ENCODE assay signal across 16 cellular contexts in the genomic region with DNA sequence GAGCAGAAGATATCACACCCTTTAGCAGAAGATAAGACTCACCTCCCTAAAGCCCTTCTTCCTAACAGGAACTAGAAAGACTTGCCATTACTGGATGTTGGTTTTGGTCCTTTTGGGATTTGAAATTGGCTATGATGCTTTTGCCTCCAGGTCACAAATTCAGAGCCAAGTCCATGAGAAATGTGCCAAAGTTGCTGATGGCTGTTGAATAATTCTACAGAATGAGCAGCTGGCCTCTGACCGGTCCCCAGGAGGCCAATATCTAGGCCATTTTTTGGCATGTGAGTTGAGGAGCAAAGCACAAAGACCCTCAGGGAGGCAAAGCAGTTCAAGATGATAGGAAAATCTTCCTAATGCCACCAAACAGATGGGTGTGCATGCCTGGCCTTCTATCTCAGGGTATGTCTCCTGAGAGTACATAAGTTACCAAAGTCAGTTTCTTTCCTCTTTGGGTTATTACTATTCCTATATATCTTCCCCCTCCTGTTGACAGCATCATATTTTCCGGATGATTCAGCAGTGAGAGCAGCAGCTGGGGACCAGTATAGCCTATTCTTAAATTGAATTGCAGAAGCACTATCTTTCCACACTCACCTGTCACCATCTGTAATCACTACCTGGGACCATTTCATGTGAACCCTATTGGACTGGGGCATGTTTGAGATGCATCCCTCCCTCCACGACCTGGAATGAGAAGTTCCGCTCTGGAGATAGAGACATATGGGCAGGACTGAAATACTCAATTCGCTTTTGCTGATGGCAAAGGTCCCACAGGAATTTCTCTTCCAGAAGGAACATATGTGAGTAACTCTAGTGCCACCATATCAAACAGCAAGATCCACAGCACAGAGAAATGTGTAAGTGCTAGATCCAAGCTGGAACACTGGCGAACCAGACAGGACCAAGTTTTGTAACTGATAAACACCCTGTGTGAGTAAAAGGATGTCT. TPM values are rescaled to one million over a fixed set of nuclear protein-coding genes. Genes with fewer than 3 reads are reported as not detected.
DNase-seq lines count a peak whose midpoint lies in the region; ATAC-seq, FAIRE-seq and TF ChIP-seq lines count a peak whose summit lies in the region.
"Had no signal": no experiment of that assay in that cellular context is flagged by ENCODE, and none has a peak within 500 bp of the region (broad histone marks: within the 10 kb centered on the region; RNA-seq: fewer than 3 reads in every experiment).

No MANE protein-coding gene starts in this region.

- H2BK5ac ChIP-seq in H1 (ENCODE audit: low read depth, low read length), result no peak overlapping the region

- H3K14ac ChIP-seq in H1 (ENCODE audit: insufficient read length), result no peak overlapping the region

- H4K5ac ChIP-seq in H1 (ENCODE audit: insufficient read length, low read depth, low read length), result no peak overlapping the region

- no peaks in the 10 kb centered on the region for H4K20me1 ChIP-seq in H1 (replicated peaks in 1 of 2; ENCODE audit: control insufficient read depth in 1 of 2, insufficient read depth in 2 of 2, low read length in 2 of 2)

- no peaks in the 10 kb centered on the region for H3K9me3 ChIP-seq in H1 (ENCODE audit: insufficient read depth in 2 of 2, low read depth in 1 of 2, low read length in 1 of 2)
- H3K9me3 ChIP-seq: gastroesophageal sphincter, upper lobe of right lung had no signal

- H2BK12ac ChIP-seq in H1 (ENCODE audit: low read depth, low read length), result no peak overlapping the region

- H3K27ac ChIP-seq in H1 (ENCODE audit: low read depth, low read length) (no peak overlapping the region), temporal lobe (ENCODE audit: low read depth, low read length) (peak overlapping the region; percentile 23)
- H3K27ac ChIP-seq: gastroesophageal sphincter, upper lobe of right lung had no signal

- in situ Hi-C loops in KBM-7 (cut with MboI; ENCODE audit: low pct_unique_long_range_greater_than_20kb, low sequenced_read_pairs), result no loop called here

- no peak overlapping the region for H3K4me3 ChIP-seq in H1 (ENCODE audit: extremely low read depth in 1 of 4, insufficient read depth in 2 of 4, low read depth in 3 of 4, low read length in 4 of 4)
- H3K4me3 ChIP-seq: gastroesophageal sphincter, upper lobe of right lung had no signal

- no peaks in the 10 kb centered on the region for H3K79me2 ChIP-seq in H1 (ENCODE audit: control insufficient read depth in 1 of 2, insufficient read depth in 2 of 2, low read length in 2 of 2)

- no peak overlapping the region for H3K23ac ChIP-seq in H1 (ENCODE audit: insufficient read length)

- no peak overlapping the region for H2BK20ac ChIP-seq in H1 (ENCODE audit: low read length)

- ATAC-seq in HG03342 (IDR thresholded peaks at IDR 0.05; ENCODE audit: unreplicated experiment), result no peak
- ATAC-seq: effector memory CD8-positive, alpha-beta T cell; gastroesophageal sphincter; HepG2; right cardiac atrium; upper lobe of right lung had no signal

- no peaks in the 10 kb centered on the region for H3K79me1 ChIP-seq in H1 (ENCODE audit: low read depth, low read length)

- H3K9ac ChIP-seq in H1 (replicated peaks in 1 of 4; ENCODE audit: extremely low read depth in 1 of 4, low read depth in 3 of 4, low read length in 3 of 4), result no peak overlapping the region

- no peak for TF ChIP-seq EP300 in H1 (IDR thresholded peaks at IDR 0.05; ENCODE audit: borderline replicate concordance in 1 of 2, low read depth in 2 of 2, low read length in 2 of 2)

- no peak for TF ChIP-seq RAD21 in H1 (IDR thresholded peaks at IDR 0.05 in 1 of 2, conservative IDR thresholded peaks at IDR 0.05 in 1 of 2; ENCODE audit: low read depth in 2 of 2, low read length in 2 of 2)

- TF ChIP-seq POLR2A in H1 (IDR thresholded peaks at IDR 0.05; ENCODE audit: control extremely low read depth in 1 of 2, low read depth in 2 of 2, low read length in 2 of 2), result no peak

- H3K4ac ChIP-seq in H1 (replicated peaks; ENCODE audit: insufficient read length, low read depth, low read length), result no peak overlapping the region

- FAIRE-seq in H1 (lab: Jason Lieb, UNC), result no peak
- FAIRE-seq: HepG2 had no signal

- no peaks in the 10 kb centered on the region for H3K23me2 ChIP-seq in H1 (ENCODE audit: low read depth, low read length)

- H3K4me2 ChIP-seq in H1 (ENCODE audit: insufficient read depth in 1 of 2, low read depth in 2 of 2, low read length in 2 of 2), result no peak overlapping the region

- whole genome bisulfite sequencing in H1 (ENCODE audit: extremely low coverage in 1 of 2, insufficient coverage in 1 of 2, insufficient read length in 1 of 2, insufficient replicate concordance in 2 of 2, low coverage in 1 of 2, low lambda C conversion rate in 2 of 2, missing lambda C conversion rate in 1 of 2), 2 experiments, result 94% methylated on average over 6 of the region's 6 CpGs; no CpG with 5 or more reads in 1 of the 2 experiments

- H4K8ac ChIP-seq in H1 (ENCODE audit: extremely low read depth, insufficient read depth, low read length), result no peak overlapping the region

- H3K56ac ChIP-seq in H1 (replicated peaks; ENCODE audit: insufficient read length, low read depth, low read length), result no peak overlapping the region

- POLR2A ChIA-PET in H1 (lab: Charles Lee; ENCODE audit: partially characterized antibody), result no interaction called here

- no peaks in the 10 kb centered on the region for H3K27me3 ChIP-seq in H1 (replicated peaks in 1 of 4; ENCODE audit: control insufficient read depth in 3 of 4, extremely low read depth in 1 of 4, insufficient read depth in 3 of 4, low read length in 3 of 4)
- H3K27me3 ChIP-seq: gastroesophageal sphincter, upper lobe of right lung had no signal

- peak; percentile 1 for DNase-seq in stimulated activated CD4-positive, alpha-beta T cell treated with anti-CD3 and anti-CD28 coated beads, Interleukin-2, amount 100 ng/mL, for 4 hours (ENCODE audit: low read depth)
- no peak for DNase-seq in stimulated activated CD4-positive, alpha-beta T cell treated with anti-CD3 and anti-CD28 coated beads, Interleukin-4, amount 100 ng/mL, for 24 hours
- peak; percentile 52 for DNase-seq in NCI-H446 treated with DMSO at 0.1 percent for 48 hours (lab: John Stamatoyannopoulos, UW)
- no peak for DNase-seq in H1 (ENCODE audit: low read depth in 1 of 2, low spot score in 2 of 2)
- DNase-seq in HT-29 (ENCODE audit: low spot score), result no peak
- no peak for DNase-seq in KBM-7
- DNase-seq: activated CD4-positive, alpha-beta memory T cell treated with anti-CD3 and anti-CD28 coated beads, Interleukin-2, amount 10 ng/mL, durations not matched to agents 7 days and 5 days; AML-193; effector memory CD8-positive, alpha-beta T cell; immature natural killer cell; right cardiac atrium; upper lobe of right lung had no signal

- no peak overlapping the region for H2AK5ac ChIP-seq in H1 (ENCODE audit: low read depth, low read length)

- H3K18ac ChIP-seq in H1 (ENCODE audit: extremely low read depth, low read length), result no peak overlapping the region

- H3K36me3 ChIP-seq in H1 (ENCODE audit: control insufficient read depth in 2 of 4, insufficient read depth in 4 of 4, low read length in 3 of 4), result peaks cover 0 to 30% (median 12%) of the 10 kb centered on the region in 4 experiments; a peak in 6 of 8 replicates
- H3K36me3 ChIP-seq: gastroesophageal sphincter had no signal

- peak overlapping the region; percentile 31; the same call in 1 of the 2 replicates for H2BK15ac ChIP-seq in H1 (ENCODE audit: low read length)

- CTCF ChIA-PET in H1 (lab: Charles Lee; ENCODE audit: partially characterized antibody), result interaction anchor here (0.7 to 1.1 kb wide), 3 partner anchors 23 to 75 kb away, joined by 3 read pairs; no protein-coding TSS in a partner anchor

- H2BK120ac ChIP-seq in H1 (replicated peaks; ENCODE audit: low read depth, low read length), result no peak overlapping the region

- H3K4me1 ChIP-seq in H1 (replicated peaks in 1 of 4; ENCODE audit: control insufficient read depth in 3 of 4, insufficient read depth in 4 of 4, low read length in 3 of 4), result peaks cover 3 to 14% (median 8%) of the 10 kb centered on the region in 4 experiments; a peak in 5 of 7 replicates

- H2AFZ ChIP-seq in H1 (ENCODE audit: low read length), result no peak overlapping the region

- TF ChIP-seq CTCF in H1 (IDR thresholded peaks at IDR 0.05; ENCODE audit: control extremely low read depth in 1 of 3, insufficient read depth in 1 of 3, low read depth in 1 of 3, low read length in 3 of 3), result no peak

- H4K91ac ChIP-seq in H1 (replicated peaks; ENCODE audit: insufficient read length, low read length), result no peak overlapping the region

TF ChIP-seq in H1, 55 proteins besides CTCF, POLR2A, EP300 and RAD21 (continues in another document):
- TF ChIP-seq BCL11A (IDR thresholded peaks at IDR 0.05; ENCODE audit: low read depth in 2 of 2, low read length in 2 of 2) (no peak), RXRA (IDR thresholded peaks at IDR 0.05; ENCODE audit: insufficient read depth, low read depth, low read length) (no peak), EGR1 (IDR thresholded peaks at IDR 0.05; ENCODE audit: borderline replicate concordance, low read depth, low read length) (no peak), BRCA1 (IDR thresholded peaks at IDR 0.05; ENCODE audit: low read depth, low read length) (no peak), TCF12 (IDR thresholded peaks at IDR 0.05; ENCODE audit: low read depth, low read length) (no peak), GABPA (IDR thresholded peaks at IDR 0.05; ENCODE audit: borderline replicate concordance, insufficient read depth, low read length) (no peak), RFX5 (IDR thresholded peaks at IDR 0.05; ENCODE audit: borderline replicate concordance, low read depth, low read length) (no peak), EZH2 (IDR thresholded peaks at IDR 0.05; ENCODE audit: low read depth, low read length, severe bottlenecking) (no peak), YY1 (IDR thresholded peaks at IDR 0.05; ENCODE audit: low read depth, low read length) (no peak)
- TF ChIP-seq, protein P1, sequence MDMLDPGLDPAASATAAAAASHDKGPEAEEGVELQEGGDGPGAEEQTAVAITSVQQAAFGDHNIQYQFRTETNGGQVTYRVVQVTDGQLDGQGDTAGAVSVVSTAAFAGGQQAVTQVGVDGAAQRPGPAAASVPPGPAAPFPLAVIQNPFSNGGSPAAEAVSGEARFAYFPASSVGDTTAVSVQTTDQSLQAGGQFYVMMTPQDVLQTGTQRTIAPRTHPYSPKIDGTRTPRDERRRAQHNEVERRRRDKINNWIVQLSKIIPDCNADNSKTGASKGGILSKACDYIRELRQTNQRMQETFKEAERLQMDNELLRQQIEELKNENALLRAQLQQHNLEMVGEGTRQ (IDR thresholded peaks at IDR 0.05; ENCODE audit: low read length), result no peak

RNA-seq across cellular contexts. Expression of gene SEL1L3, which starts 44.2 kb away (rescaled TPM):
- total RNA-seq in H1 (2021; fragmentation: NEBNext Ultra II Directional; extraction: Animal tissue kit (Norgen Biotek cat#: 25700)), result 51.0 and 54.0 TPM in 2 replicates
- polyA plus RNA-seq in H1 (2011; rRNA removed), result 16.0 and 18.2 TPM in 2 replicates
- 22.2 TPM for polyA plus RNA-seq in H1 (2011; cell fraction: cytosol; rRNA removed)
- polyA plus RNA-seq in H1 (2011; cell fraction: nucleus; rRNA removed), result 28.7 TPM
- polyA plus RNA-seq in H1 (2012, experiment 1 of 2), result 39.3 to 45.2 TPM (median 42.7 TPM) in 4 replicates
- 6.8 TPM for polyA plus RNA-seq in H1 (2012, experiment 2 of 2)
- 88.0 TPM for polyA plus RNA-seq in H1 (2013, experiment 1 of 2)
- 91.6 TPM for polyA plus RNA-seq in H1 (2013, experiment 2 of 2)
- polyA minus RNA-seq in H1 (2011; rRNA and poly(A)+ RNA removed), result 87.9 and 134 TPM in 2 replicates
- polyA minus RNA-seq in H1 (2011; cell fraction: cytosol; rRNA and poly(A)+ RNA removed), result 27.7 TPM
- polyA minus RNA-seq in H1 (2011; cell fraction: nucleus; rRNA and poly(A)+ RNA removed), result 60.5 TPM
- 82.4 TPM for total RNA-seq in temporal lobe
- total RNA-seq in HT-29 (2014; rRNA removed; shearing (Covaris generic)), result 54.4 and 55.9 TPM in 2 replicates

Comparison
In these comparisons a context has a peak if more than half of its experiments do, and no peak if none do; other contexts are left out.
1. DNase-seq: peak in stimulated activated CD4-positive, alpha-beta T cell treated with anti-CD3 and anti-CD28 coated beads, Interleukin-2, amount 100 ng/mL, for 4 hours (single experiment) and NCI-H446 treated with DMSO at 0.1 percent for 48 hours (single experiment); none in stimulated activated CD4-positive, alpha-beta T cell treated with anti-CD3 and anti-CD28 coated beads, Interleukin-4, amount 100 ng/mL, for 24 hours (single experiment), H1 (0 of 2), HT-29 (single experiment) and KBM-7 (single experiment).